ENCODE assay signal across 10 cellular contexts in genomic region chr2:62410926-62411456, GRCh38.
DNase-seq lines count a peak whose midpoint lies in the region; ATAC-seq, FAIRE-seq and TF ChIP-seq lines count a peak whose summit lies in the region.
"Had no signal": no experiment of that assay in that cellular context is flagged by ENCODE, and none has a peak within 500 bp of the region (broad histone marks: within the 10 kb centered on the region; RNA-seq: fewer than 3 reads in every experiment).

No MANE protein-coding gene starts in this region.

- no peak for ATAC-seq in heart left ventricle
- no peak for ATAC-seq in Right ventricle myocardium inferior
- ATAC-seq in GM21447 (IDR thresholded peaks at IDR 0.05; ENCODE audit: unreplicated experiment), result no peak
- no peak for ATAC-seq in HG03432 (IDR thresholded peaks at IDR 0.05; ENCODE audit: unreplicated experiment)

- H3K9me3 ChIP-seq in heart left ventricle, result no peaks in the 10 kb centered on the region
- H3K9me3 ChIP-seq in endothelial cell of umbilical vein (replicated peaks; ENCODE audit: control insufficient read depth, insufficient read depth, low read length), result no peaks in the 10 kb centered on the region
- no peaks in the 10 kb centered on the region for H3K9me3 ChIP-seq in neuronal stem cell (replicated peaks in 1 of 2; ENCODE audit: control insufficient read depth in 2 of 2, insufficient read depth in 1 of 2, low read depth in 1 of 2, low read length in 2 of 2)
- no peaks in the 10 kb centered on the region for H3K9me3 ChIP-seq in vagina

- no peak overlapping the region for H4K8ac ChIP-seq in neuronal stem cell (ENCODE audit: low read depth, low read length)

- H3K79me2 ChIP-seq in endothelial cell of umbilical vein (ENCODE audit: control insufficient read depth, insufficient read depth, low read length), result no peaks in the 10 kb centered on the region

- no peak overlapping the region for H3K4ac ChIP-seq in neuronal stem cell (ENCODE audit: low read length)

- no peak overlapping the region for H2BK120ac ChIP-seq in neuronal stem cell (ENCODE audit: low read depth, low read length)

- H3K27ac ChIP-seq in heart left ventricle, result peak overlapping the region; percentile 35 to 91 (median 82)
- H3K27ac ChIP-seq in endothelial cell of umbilical vein (ENCODE audit: insufficient read depth, low read depth, low read length), result peak overlapping the region; percentile 2
- peak overlapping the region; percentile 75 for H3K27ac ChIP-seq in neuronal stem cell (replicated peaks; ENCODE audit: low read length)
- peak overlapping the region; percentile 82 for H3K27ac ChIP-seq in vagina

- BruUV-seq in endothelial cell of umbilical vein (replicated peaks; lab: Mats Ljungman, UMichigan), result no TSS peak

- H3K79me1 ChIP-seq in neuronal stem cell (ENCODE audit: low read depth, low read length), result no peaks in the 10 kb centered on the region

- dilution Hi-C loops in endothelial cell of umbilical vein (cut with MboI; ENCODE audit: extremely low pct_ligation_motif_present, low sequenced_read_pairs), result no loop called here

- no peak overlapping the region for H3K4me3 ChIP-seq in heart left ventricle
- H3K4me3 ChIP-seq in endothelial cell of umbilical vein (replicated peaks in 1 of 3; ENCODE audit: insufficient read depth in 1 of 3, low read depth in 1 of 3, low read length in 3 of 3), result no peak overlapping the region
- no peak overlapping the region for H3K4me3 ChIP-seq in neuronal stem cell (ENCODE audit: low read length in 2 of 2)
- no peak overlapping the region for H3K4me3 ChIP-seq in vagina

- DNase-seq in heart left ventricle (no peak), Right ventricle myocardium inferior (ENCODE audit: missing footprints) (no peak), endothelial cell of umbilical vein (ENCODE audit: low read depth, low spot score) (no peak), neuronal stem cell (ENCODE audit: low spot score) (peak; percentile 14), vagina (ENCODE audit: extremely low spot score in 2 of 2) (no peak), 8988T (no peak)
- DNase-seq: NCI-H1092 treated with DMSO at 0.1 percent for 48 hours had no signal

- no peaks in the 10 kb centered on the region for H3K9me1 ChIP-seq in endothelial cell of umbilical vein (replicated peaks; ENCODE audit: control insufficient read depth, extremely low read depth, insufficient read depth, low read length)

- CTCF ChIA-PET in endothelial cell of umbilical vein (lab: Charles Lee), result interaction anchor here (0.7 to 7.3 kb wide), 19 partner anchors 9 to 493 kb away, joined by 3 to 159 read pairs (median 4); no protein-coding TSS in a partner anchor

- TF ChIP-seq CTCF in heart left ventricle (IDR thresholded peaks at IDR 0.05) (no peak), endothelial cell of umbilical vein (IDR thresholded peaks at IDR 0.05; ENCODE audit: extremely low read depth in 1 of 2, insufficient read depth in 1 of 2, low read depth in 1 of 2, low read length in 2 of 2) (no peak), vagina (IDR thresholded peaks at IDR 0.05) (no peak)

- peak overlapping the region; percentile 77 for H3K18ac ChIP-seq in neuronal stem cell (ENCODE audit: low read length)

- H2BK5ac ChIP-seq in neuronal stem cell (ENCODE audit: low read length), result no peak overlapping the region

- H3K27me3 ChIP-seq in heart left ventricle (no peaks in the 10 kb centered on the region), endothelial cell of umbilical vein (ENCODE audit: control insufficient read depth in 2 of 2, insufficient read depth in 2 of 2, low read length in 2 of 2) (no peaks in the 10 kb centered on the region), neuronal stem cell (ENCODE audit: control insufficient read depth in 3 of 3, insufficient read depth in 3 of 3, low read depth in 1 of 3, low read length in 3 of 3) (no peaks in the 10 kb centered on the region), vagina (no peaks in the 10 kb centered on the region)

- H2AFZ ChIP-seq in endothelial cell of umbilical vein (ENCODE audit: low read depth, low read length) (peak overlapping the region; percentile 98), neuronal stem cell (ENCODE audit: low read length) (peak overlapping the region; percentile 93)

- peaks cover 5 to 44% (median 34%) of the 10 kb centered on the region in 12 donors for H3K4me1 ChIP-seq in heart left ventricle
- peaks cover 6% of the 10 kb centered on the region for H3K4me1 ChIP-seq in endothelial cell of umbilical vein (ENCODE audit: control insufficient read depth, extremely low read depth, insufficient read depth, low read length)
- H3K4me1 ChIP-seq in neuronal stem cell (ENCODE audit: control insufficient read depth in 2 of 2, insufficient read depth in 1 of 2, low read depth in 1 of 2, low read length in 2 of 2), result peaks cover 8 to 15% of the 10 kb centered on the region in 2 donors
- H3K4me1 ChIP-seq in vagina, result peaks cover 26% of the 10 kb centered on the region

- H3K9ac ChIP-seq in endothelial cell of umbilical vein (replicated peaks; ENCODE audit: extremely low read depth, insufficient read depth, low read length), result no peak overlapping the region
- no peak overlapping the region for H3K9ac ChIP-seq in neuronal stem cell (ENCODE audit: low read depth, low read length, poor library complexity)

- 44 to 65% (median 60%) methylated on average over 2 of the region's 2 CpGs for WGBS in heart left ventricle, 4 donors
- no CpG with 5 or more reads among the region's 2 CpGs for WGBS in neuronal stem cell (ENCODE audit: extremely low coverage in 2 of 2, insufficient read length in 2 of 2, insufficient replicate concordance in 1 of 2), 2 donors

- FAIRE-seq in endothelial cell of umbilical vein (lab: Jason Lieb, UNC), result no peak
- FAIRE-seq: A204.1 had no signal

- no peak overlapping the region for H4K91ac ChIP-seq in neuronal stem cell (ENCODE audit: low read depth, low read length, poor library complexity)

- H3K14ac ChIP-seq in neuronal stem cell (ENCODE audit: low read length), result no peak overlapping the region

- POLR2A ChIA-PET in endothelial cell of umbilical vein (lab: Charles Lee), result interaction anchor here (1.3 kb wide), 1 partner anchor 29 kb away, joined by 3 read pairs; no protein-coding TSS in a partner anchor

- no peak overlapping the region for H3K23ac ChIP-seq in neuronal stem cell (ENCODE audit: low read depth, low read length, poor library complexity)

- no peak overlapping the region for H3K4me2 ChIP-seq in endothelial cell of umbilical vein (ENCODE audit: insufficient read depth, low read length)
- H3K4me2 ChIP-seq in neuronal stem cell (ENCODE audit: insufficient read depth, low read length, poor library complexity, severe bottlenecking), result no peak overlapping the region

- peak overlapping the region; percentile 18 for H2BK12ac ChIP-seq in neuronal stem cell (ENCODE audit: low read length)

- H2AK5ac ChIP-seq in neuronal stem cell (ENCODE audit: low read depth, low read length), result no peak overlapping the region

- H4K20me1 ChIP-seq in endothelial cell of umbilical vein (replicated peaks; ENCODE audit: control insufficient read depth, extremely low read depth, insufficient read depth, low read length), result no peaks in the 10 kb centered on the region

- H3K36me3 ChIP-seq in heart left ventricle, result no peaks in the 10 kb centered on the region
- H3K36me3 ChIP-seq in endothelial cell of umbilical vein (ENCODE audit: control insufficient read depth in 2 of 2, extremely low read depth in 1 of 2, insufficient read depth in 2 of 2, low read length in 2 of 2), result no peaks in the 10 kb centered on the region
- H3K36me3 ChIP-seq in neuronal stem cell (replicated peaks in 1 of 2; ENCODE audit: control insufficient read depth in 2 of 2, insufficient read depth in 2 of 2, low read length in 2 of 2), result no peaks in the 10 kb centered on the region
- no peaks in the 10 kb centered on the region for H3K36me3 ChIP-seq in vagina

- TF ChIP-seq POLR2A in heart left ventricle (IDR thresholded peaks at IDR 0.05) (no peak), endothelial cell of umbilical vein (IDR thresholded peaks at IDR 0.05; ENCODE audit: low read depth, low read length) (no peak), vagina (IDR thresholded peaks at IDR 0.05) (no peak)

- intact Hi-C loops in heart left ventricle (cut with DNase I), result loop anchor here (1.0 to 10.0 kb wide), 14 partner anchors 114 to 494 kb away; partner anchors contain the start of gene B3GNT2 (in 5 of the 10)
- intact Hi-C loops in Right ventricle myocardium inferior (cut with DNase I), result loop anchor here (1.0 to 5.0 kb wide), 3 partner anchors 194 to 493 kb away; partner anchors contain the start of gene B3GNT2
- intact Hi-C loops in endothelial cell of umbilical vein (cut with micrococcal nuclease), result loop anchor here (2.0 to 10.0 kb wide), 2 partner anchors 214 to 876 kb away; partner anchors contain the start of genes B3GNT2 and XPO1
- intact Hi-C loops in vagina (cut with DNase I), result loop anchor here (5.0 kb wide), 1 partner anchor 494 kb away; no protein-coding TSS in a partner anchor

- H2BK15ac ChIP-seq in neuronal stem cell (ENCODE audit: low read length), result no peak overlapping the region

TF ChIP-seq in endothelial cell of umbilical vein, 7 proteins besides CTCF, POLR2A, EP300 and RAD21:
- TF ChIP-seq MYC (IDR thresholded peaks at IDR 0.05; ENCODE audit: low read depth, low read length), result no peak
- no peak for TF ChIP-seq FOS (IDR thresholded peaks at IDR 0.05; ENCODE audit: borderline replicate concordance, insufficient read depth, low read length)
- no peak for TF ChIP-seq GATA2 (IDR thresholded peaks at IDR 0.05; ENCODE audit: insufficient read depth, insufficient read length, low read depth, low read length)
- TF ChIP-seq POLR2AphosphoS5 (IDR thresholded peaks at IDR 0.05; ENCODE audit: insufficient read depth, low read depth, low read length), result no peak
- no peak for TF ChIP-seq JUN (IDR thresholded peaks at IDR 0.05; ENCODE audit: borderline replicate concordance, insufficient read depth, insufficient read length, low read depth)
- TF ChIP-seq, protein P1, sequence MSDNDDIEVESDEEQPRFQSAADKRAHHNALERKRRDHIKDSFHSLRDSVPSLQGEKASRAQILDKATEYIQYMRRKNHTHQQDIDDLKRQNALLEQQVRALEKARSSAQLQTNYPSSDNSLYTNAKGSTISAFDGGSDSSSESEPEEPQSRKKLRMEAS (IDR thresholded peaks at IDR 0.05; ENCODE audit: insufficient read depth, insufficient read length), result no peak
- no peak for TF ChIP-seq EZH2 (IDR thresholded peaks at IDR 0.05; ENCODE audit: borderline replicate concordance, low read depth, low read length, severe bottlenecking)

Comparison
In these comparisons a context has a peak if more than half of its experiments do, and no peak if none do; other contexts are left out.
1. H3K27ac ChIP-seq: peak in every context shown above with its lines; median percentile 82 in heart left ventricle; 82 in vagina; 75 in neuronal stem cell; 2 in endothelial cell of umbilical vein.